Comparison of ENCODE assay signal across 10 cellular contexts in genomic region chr3:138935505-138935863, GRCh38. TPM values are rescaled to one million over a fixed set of nuclear protein-coding genes. Genes with fewer than 3 reads are reported as not detected.
A peak's percentile ranks its signal among the peaks of the same experiment; 100 is the strongest.
DNase-seq lines count a peak whose midpoint lies in the region; ATAC-seq and TF ChIP-seq lines count a peak whose summit lies in the region.
"Had no signal": no experiment of that assay in that cellular context is flagged by ENCODE, and none has a peak within 500 bp of the region (broad histone marks: within the 10 kb centered on the region; RNA-seq: fewer than 3 reads in every experiment).

No MANE protein-coding gene starts in this region.

- H3K27ac ChIP-seq in neuronal stem cell (replicated peaks; ENCODE audit: low read length): no peak overlapping the region
- H3K27ac ChIP-seq: ascending aorta had no signal

- WGBS in neuronal stem cell (ENCODE audit: extremely low coverage in 2 of 2, insufficient read length in 2 of 2, insufficient replicate concordance in 1 of 2), 2 donors: no CpG with 5 or more reads among the region's 7 CpGs

- no peak overlapping the region for H2AK5ac ChIP-seq in neuronal stem cell (ENCODE audit: low read depth, low read length)

- H2AFZ ChIP-seq in neuronal stem cell (ENCODE audit: low read length): peak overlapping the region; percentile 98

- H3K4ac ChIP-seq in neuronal stem cell (ENCODE audit: low read length): no peak overlapping the region

- ATAC-seq in GM21381 (IDR thresholded peaks at IDR 0.05; ENCODE audit: unreplicated experiment): no peak
- no peak for ATAC-seq in GM21367 (IDR thresholded peaks at IDR 0.05; ENCODE audit: unreplicated experiment)

- H3K4me3 Mint-ChIP-seq in chondrocyte (ENCODE audit: unreplicated experiment): peak overlapping the region; percentile 70

- peak overlapping the region; percentile 4; the same call in 1 of the 2 replicates for H3K4me3 ChIP-seq in GM12864 (ENCODE audit: low read depth, low read length)
- peak overlapping the region; percentile 59 for H3K4me3 ChIP-seq in NB4 (ENCODE audit: low read depth, low read length)
- peak overlapping the region; percentile 47 to 53 for H3K4me3 ChIP-seq in neuronal stem cell (ENCODE audit: low read length in 2 of 2)

- H3K4me2 ChIP-seq in neuronal stem cell (ENCODE audit: insufficient read depth, low read length, poor library complexity, severe bottlenecking): peak overlapping the region; percentile 95

- peaks cover 66% of the 10 kb centered on the region for H3K27me3 Mint-ChIP-seq in chondrocyte (ENCODE audit: low read depth)

- H3K36me3 ChIP-seq in neuronal stem cell (replicated peaks in 1 of 2; ENCODE audit: control insufficient read depth in 2 of 2, insufficient read depth in 2 of 2, low read length in 2 of 2): no peaks in the 10 kb centered on the region
- H3K36me3 ChIP-seq: ascending aorta had no signal

- TF ChIP-seq POLR2A in NB4 (IDR thresholded peaks at IDR 0.05; ENCODE audit: extremely low read depth, insufficient read length): no peak

- no peak for TF ChIP-seq CTCF in GM12864 (IDR thresholded peaks at IDR 0.05; ENCODE audit: low read depth, low read length, missing control alignments)
- no peak for TF ChIP-seq CTCF in NB4 (IDR thresholded peaks at IDR 0.05; ENCODE audit: low read depth, low read length)
- no peak for TF ChIP-seq CTCF in chondrocyte (IDR thresholded peaks at IDR 0.05)

- H3K9me3 Mint-ChIP-seq in chondrocyte (ENCODE audit: low read depth): no peaks in the 10 kb centered on the region

- no peak overlapping the region for H3K27ac Mint-ChIP-seq in chondrocyte (ENCODE audit: unreplicated experiment)

- peaks cover 34 to 76% (median 53%) of the 10 kb centered on the region in 3 experiments for H3K27me3 ChIP-seq in neuronal stem cell (ENCODE audit: control insufficient read depth in 3 of 3, insufficient read depth in 3 of 3, low read depth in 1 of 3, low read length in 3 of 3)

- H2BK12ac ChIP-seq in neuronal stem cell (ENCODE audit: low read length): no peak overlapping the region

- no peak overlapping the region for H4K8ac ChIP-seq in neuronal stem cell (ENCODE audit: low read depth, low read length)

- H3K4me1 Mint-ChIP-seq in chondrocyte (ENCODE audit: low read depth): peaks cover 16% of the 10 kb centered on the region

- DNase-seq in GM12864 (ENCODE audit: low read depth): no peak
- no peak for DNase-seq in NB4 (ENCODE audit: low read depth)
- no peak for DNase-seq in chondrocyte (ENCODE audit: low spot score)
- DNase-seq in neuronal stem cell (ENCODE audit: low spot score): no peak
- no peak for DNase-seq in GM03348 (ENCODE audit: low spot score)

- no peak overlapping the region for H2BK15ac ChIP-seq in neuronal stem cell (ENCODE audit: low read length)

- H3K23ac ChIP-seq in neuronal stem cell (ENCODE audit: low read depth, low read length, poor library complexity): no peak overlapping the region

- H3K36me3 Mint-ChIP-seq in chondrocyte (ENCODE audit: low read depth): no peaks in the 10 kb centered on the region

- H2BK5ac ChIP-seq in neuronal stem cell (ENCODE audit: low read length): no peak overlapping the region

- H3K4me1 ChIP-seq in neuronal stem cell (ENCODE audit: control insufficient read depth in 2 of 2, insufficient read depth in 1 of 2, low read depth in 1 of 2, low read length in 2 of 2): peaks cover 11 to 21% of the 10 kb centered on the region in 2 donors

- H3K18ac ChIP-seq in neuronal stem cell (ENCODE audit: low read length): peak overlapping the region; percentile 44

- no peak overlapping the region for H2BK120ac ChIP-seq in neuronal stem cell (ENCODE audit: low read depth, low read length)

- no peak overlapping the region for H3K14ac ChIP-seq in neuronal stem cell (ENCODE audit: low read length)

- H4K91ac ChIP-seq in neuronal stem cell (ENCODE audit: low read depth, low read length, poor library complexity): no peak overlapping the region

- H3K9ac ChIP-seq in neuronal stem cell (ENCODE audit: low read depth, low read length, poor library complexity): no peak overlapping the region

- H3K79me1 ChIP-seq in neuronal stem cell (ENCODE audit: low read depth, low read length): no peaks in the 10 kb centered on the region

- H3K9me3 ChIP-seq in neuronal stem cell (replicated peaks in 1 of 2; ENCODE audit: control insufficient read depth in 2 of 2, insufficient read depth in 1 of 2, low read depth in 1 of 2, low read length in 2 of 2): peaks cover under 1 to 9% of the 10 kb centered on the region in 2 donors
- H3K9me3 ChIP-seq: ascending aorta had no signal

RNA-seq across cellular contexts. Expression of gene FOXL2, which starts 11.5 kb away (rescaled TPM):
- total RNA-seq in chondrocyte: 0.18 to 0.22 TPM in 2 of 3 replicates, not detected in the other
- 0.04 TPM for polyA plus RNA-seq in neuronal stem cell (2013, experiment 1 of 2)
- polyA plus RNA-seq in neuronal stem cell (2013, experiment 2 of 2): 0.04 TPM
- total RNA-seq: ascending aorta, occipital lobe had no signal

RNA-seq across cellular contexts. Expression of gene FOXL2NB, which starts 11.5 kb away (rescaled TPM):
- total RNA-seq in chondrocyte: 0.17 to 0.28 TPM in 2 of 3 replicates, not detected in the other
- polyA plus RNA-seq in neuronal stem cell (2013, experiment 1 of 2): 0.01 TPM
- polyA plus RNA-seq in neuronal stem cell (2013, experiment 2 of 2): not detected
- total RNA-seq: ascending aorta, glomerular endothelial cell had no signal

Comparison
In these comparisons a context has a peak if more than half of its experiments do, and no peak if none do; other contexts are left out.
1. H3K4me3 ChIP-seq: peak in every context shown above with its lines; median percentile 59 in NB4; 50 in neuronal stem cell; 4 in GM12864.